20 cellular contexts compared by ENCODE assay signal in genomic region chr2:203858176-203858575, GRCh38. TPM values are rescaled to one million over a fixed set of nuclear protein-coding genes. Genes with fewer than 3 reads are reported as not detected.
A peak's percentile ranks its signal among the peaks of the same experiment; 100 is the strongest.
DNase-seq lines count a peak whose midpoint lies in the region; ATAC-seq, FAIRE-seq and TF ChIP-seq lines count a peak whose summit lies in the region.
"Had no signal": no experiment of that assay in that cellular context is flagged by ENCODE, and none has a peak within 500 bp of the region (broad histone marks: within the 10 kb centered on the region; RNA-seq: fewer than 3 reads in every experiment).

No MANE protein-coding gene starts in this region.

- no peak overlapping the region for H4K5ac ChIP-seq in H1 (ENCODE audit: insufficient read length, low read depth, low read length)

- H3K56ac ChIP-seq in H1 (replicated peaks; ENCODE audit: insufficient read length, low read depth, low read length), result no peak overlapping the region

- H3K23ac ChIP-seq in H1 (ENCODE audit: insufficient read length), result no peak overlapping the region

- H2AFZ ChIP-seq in HCT116 (ENCODE audit: low read depth, low read length, poor library complexity, severe bottlenecking), result peak overlapping the region; percentile 49
- no peak overlapping the region for H2AFZ ChIP-seq in H1 (ENCODE audit: low read length)

- no TSS peak for BruUV-seq in HCT116 (replicated peaks; lab: Mats Ljungman, UMichigan)

- H3K4ac ChIP-seq in H1 (replicated peaks; ENCODE audit: insufficient read length, low read depth, low read length), result no peak overlapping the region

- no peak overlapping the region for H3K18ac ChIP-seq in H1 (ENCODE audit: extremely low read depth, low read length)

- H3K27me3 ChIP-seq in HCT116 (ENCODE audit: insufficient read depth, low read length) (no peaks in the 10 kb centered on the region), H1 (replicated peaks in 1 of 4; ENCODE audit: control insufficient read depth in 3 of 4, extremely low read depth in 1 of 4, insufficient read depth in 3 of 4, low read length in 3 of 4) (no peaks in the 10 kb centered on the region), testis (no peaks in the 10 kb centered on the region)
- H3K27me3 ChIP-seq: left lung had no signal

- H2BK15ac ChIP-seq in H1 (ENCODE audit: low read length), result no peak overlapping the region

- H3K36me3 ChIP-seq in HCT116 (ENCODE audit: control insufficient read depth in 1 of 2, insufficient read depth in 2 of 2, low read length in 2 of 2), result no peaks in the 10 kb centered on the region
- no peaks in the 10 kb centered on the region for H3K36me3 ChIP-seq in H1 (ENCODE audit: control insufficient read depth in 2 of 4, insufficient read depth in 4 of 4, low read length in 3 of 4)
- no peaks in the 10 kb centered on the region for H3K36me3 ChIP-seq in testis (ENCODE audit: low read depth, missing control alignments)
- no peaks in the 10 kb centered on the region for H3K36me3 ChIP-seq in mucosa of descending colon (ENCODE audit: low read depth)
- H3K36me3 ChIP-seq: left lung had no signal

- H2BK5ac ChIP-seq in H1 (ENCODE audit: low read depth, low read length), result no peak overlapping the region

- no peaks in the 10 kb centered on the region for H3K23me2 ChIP-seq in H1 (ENCODE audit: low read depth, low read length)

- ATAC-seq in HCT116 (peak; percentile 81), mucosa of descending colon (no peak), GM19452 (IDR thresholded peaks at IDR 0.05; ENCODE audit: unreplicated experiment) (no peak)
- ATAC-seq: A549, left lung had no signal

- H2BK12ac ChIP-seq in H1 (ENCODE audit: low read depth, low read length), result no peak overlapping the region

- TF ChIP-seq POLR2A in HCT116 (IDR thresholded peaks at IDR 0.05; ENCODE audit: borderline replicate concordance, extremely low read depth, insufficient read depth, insufficient read length) (no peak), H1 (IDR thresholded peaks at IDR 0.05; ENCODE audit: control extremely low read depth in 1 of 2, low read depth in 2 of 2, low read length in 2 of 2) (no peak), testis (IDR thresholded peaks at IDR 0.05) (no peak)

- H4K8ac ChIP-seq in H1 (ENCODE audit: extremely low read depth, insufficient read depth, low read length), result no peak overlapping the region

- H3K4me1 ChIP-seq in HCT116 (ENCODE audit: control insufficient read depth in 1 of 2, insufficient read depth in 2 of 2, low read length in 2 of 2) (no peaks in the 10 kb centered on the region), H1 (replicated peaks in 1 of 4; ENCODE audit: control insufficient read depth in 3 of 4, insufficient read depth in 4 of 4, low read length in 3 of 4) (no peaks in the 10 kb centered on the region), testis (no peaks in the 10 kb centered on the region), mucosa of descending colon (ENCODE audit: low read depth) (no peaks in the 10 kb centered on the region)
- H3K4me1 ChIP-seq: A549, left lung had no signal

- H3K9ac ChIP-seq in HCT116 (ENCODE audit: low read length), result no peak overlapping the region
- no peak overlapping the region for H3K9ac ChIP-seq in H1 (replicated peaks in 1 of 4; ENCODE audit: extremely low read depth in 1 of 4, low read depth in 3 of 4, low read length in 3 of 4)

- H3K9me3 ChIP-seq in HCT116 (ENCODE audit: control insufficient read depth in 1 of 2, insufficient read depth in 1 of 2, low read depth in 1 of 2, low read length in 2 of 2), result no peaks in the 10 kb centered on the region
- no peaks in the 10 kb centered on the region for H3K9me3 ChIP-seq in H1 (ENCODE audit: insufficient read depth in 2 of 2, low read depth in 1 of 2, low read length in 1 of 2)
- no peaks in the 10 kb centered on the region for H3K9me3 ChIP-seq in testis
- H3K9me3 ChIP-seq in mucosa of descending colon, result no peaks in the 10 kb centered on the region
- H3K9me3 ChIP-seq: A549, left lung had no signal

- H3K79me1 ChIP-seq in H1 (ENCODE audit: low read depth, low read length), result no peaks in the 10 kb centered on the region

- no peaks in the 10 kb centered on the region for H3K27me3 Mint-ChIP-seq in activated CD4-positive, alpha-beta T cell treated with anti-CD3 and anti-CD28 coated beads, Interleukin-2, amount 10 ng/mL, durations not matched to agents 7 days and 5 days

- no peak for TF ChIP-seq EP300 in H1 (IDR thresholded peaks at IDR 0.05; ENCODE audit: borderline replicate concordance in 1 of 2, low read depth in 2 of 2, low read length in 2 of 2)

- FAIRE-seq in H1 (lab: Jason Lieb, UNC), result no peak
- FAIRE-seq: A549, bronchial epithelial cell, RCC 7860 had no signal

- peaks cover 59% of the 10 kb centered on the region for H3K4me1 Mint-ChIP-seq in activated CD4-positive, alpha-beta T cell treated with anti-CD3 and anti-CD28 coated beads, Interleukin-2, amount 10 ng/mL, durations not matched to agents 7 days and 5 days

- H3K9me3 Mint-ChIP-seq in activated CD4-positive, alpha-beta T cell treated with anti-CD3 and anti-CD28 coated beads, Interleukin-2, amount 10 ng/mL, durations not matched to agents 7 days and 5 days, result peaks cover 5% of the 10 kb centered on the region

- H4K20me1 ChIP-seq in HCT116 (ENCODE audit: insufficient read depth) (no peaks in the 10 kb centered on the region), H1 (replicated peaks in 1 of 2; ENCODE audit: control insufficient read depth in 1 of 2, insufficient read depth in 2 of 2, low read length in 2 of 2) (no peaks in the 10 kb centered on the region)

- POLR2A ChIA-PET in HCT116 (lab: Charles Lee) (no interaction called here), H1 (lab: Charles Lee; ENCODE audit: partially characterized antibody) (no interaction called here)
- POLR2A ChIA-PET in activated CD4-positive, alpha-beta T cell treated with anti-CD3 and anti-CD28 coated beads, Interleukin-2, amount 10 ng/mL, durations not matched to agents 7 days and 5 days (lab: Charles Lee), result no interaction called here

- RAD21 ChIA-PET in HCT116 (lab: Charles Lee; ENCODE audit: low non-redundant PET in 1 of 2, low total read pairs in 2 of 2, uncharacterized antibody in 2 of 2, unreplicated experiment in 2 of 2), result no interaction called here

- 90% methylated on average over 2 of the region's 2 CpGs; no CpG with 5 or more reads in 1 of the 2 experiments for WGBS in H1 (ENCODE audit: extremely low coverage in 1 of 2, insufficient coverage in 1 of 2, insufficient read length in 1 of 2, insufficient replicate concordance in 2 of 2, low coverage in 1 of 2, low lambda C conversion rate in 2 of 2, missing lambda C conversion rate in 1 of 2), 2 experiments
- WGBS in testis, 2 donors, result 91 to 100% methylated on average over 2 of the region's 2 CpGs

- no peak overlapping the region for H3K14ac ChIP-seq in H1 (ENCODE audit: insufficient read length)

- CTCF ChIA-PET in HCT116 (lab: Charles Lee), result interaction anchor here (1.0 to 1.5 kb wide), 2 partner anchors 8 to 10 kb away, joined by 3 to 4 read pairs; partner anchors contain the start of gene CTLA4
- CTCF ChIA-PET in activated CD4-positive, alpha-beta T cell treated with anti-CD3 and anti-CD28 coated beads, Interleukin-2, amount 10 ng/mL, durations not matched to agents 7 days and 5 days (lab: Charles Lee), result interaction anchor here (0.8 to 1.5 kb wide), 15 partner anchors 8 to 857 kb away, joined by 3 to 7 read pairs (median 4); partner anchors contain the start of gene CTLA4
- CTCF ChIA-PET in H1 (lab: Charles Lee; ENCODE audit: partially characterized antibody), result interaction anchor here (0.6 to 1.4 kb wide), 5 partner anchors 8 to 51 kb away, joined by 3 to 4 read pairs (median 4); partner anchors contain the start of gene CTLA4

- peak; percentile 19 for DNase-seq in activated CD8-positive, alpha-beta memory T cell treated with anti-CD3 and anti-CD28 coated beads, Interleukin-2, amount 50 U/mL, for 4 hours
- DNase-seq in activated CD8-positive, alpha-beta memory T cell treated with anti-CD3 and anti-CD28 coated beads, Interleukin-2, amount 50 U/mL, for 48 hours, result no peak
- DNase-seq in HCT116 (ENCODE audit: low read depth, low spot score), result peak; percentile 3
- DNase-seq in activated CD4-positive, alpha-beta T cell treated with anti-CD3 and anti-CD28 coated beads, Interleukin-2, amount 10 ng/mL, durations not matched to agents 7 days and 5 days, result peak; percentile 26
- DNase-seq in H1 (ENCODE audit: low read depth in 1 of 2, low spot score in 2 of 2), result no peak
- no peak for DNase-seq in testis
- DNase-seq in mucosa of descending colon, result no peak
- DNase-seq: activated CD4-positive, CD25-positive, alpha-beta regulatory T cell; activated gamma-delta T cell; foreskin fibroblast; GF-D8; KG1; left lung; NCI-H1694 treated with DMSO at 0.1 percent for 48 hours; NCI-H524 treated with DMSO at 0.1 percent for 48 hours had no signal

- H3K4me2 ChIP-seq in HCT116 (ENCODE audit: low read length) (no peak overlapping the region), H1 (ENCODE audit: insufficient read depth in 1 of 2, low read depth in 2 of 2, low read length in 2 of 2) (no peak overlapping the region)
- H3K4me2 ChIP-seq: A549 had no signal

- no peak overlapping the region for H2BK120ac ChIP-seq in H1 (replicated peaks; ENCODE audit: low read depth, low read length)

- peak overlapping the region; percentile 20 for H3K27ac Mint-ChIP-seq in activated CD4-positive, alpha-beta T cell treated with anti-CD3 and anti-CD28 coated beads, Interleukin-2, amount 10 ng/mL, durations not matched to agents 7 days and 5 days

- no peak overlapping the region for H4K91ac ChIP-seq in H1 (replicated peaks; ENCODE audit: insufficient read length, low read length)

- 0 out of 2 replicates have a peak, but pooled peaks have one; percentile 14 for TF ChIP-seq RAD21 in HCT116 (IDR thresholded peaks at IDR 0.05; ENCODE audit: low read depth)
- no peak; a peak in 1 of 4 replicates for TF ChIP-seq RAD21 in H1 (IDR thresholded peaks at IDR 0.05 in 1 of 2, conservative IDR thresholded peaks at IDR 0.05 in 1 of 2; ENCODE audit: low read depth in 2 of 2, low read length in 2 of 2)

- H3K4me3 ChIP-seq in HCT116 (replicated peaks in 1 of 2; ENCODE audit: low read depth in 1 of 2, low read length in 2 of 2), result no peak overlapping the region
- no peak overlapping the region for H3K4me3 ChIP-seq in H1 (ENCODE audit: extremely low read depth in 1 of 4, insufficient read depth in 2 of 4, low read depth in 3 of 4, low read length in 4 of 4)
- no peak overlapping the region for H3K4me3 ChIP-seq in testis
- H3K4me3 ChIP-seq in mucosa of descending colon, result no peak overlapping the region
- H3K4me3 ChIP-seq: A549, left lung had no signal

- H3K79me2 ChIP-seq in HCT116 (ENCODE audit: insufficient read depth, low read length), result no peaks in the 10 kb centered on the region
- no peaks in the 10 kb centered on the region for H3K79me2 ChIP-seq in H1 (ENCODE audit: control insufficient read depth in 1 of 2, insufficient read depth in 2 of 2, low read length in 2 of 2)

- no peak overlapping the region for H3K4me3 Mint-ChIP-seq in activated CD4-positive, alpha-beta T cell treated with anti-CD3 and anti-CD28 coated beads, Interleukin-2, amount 10 ng/mL, durations not matched to agents 7 days and 5 days

- H3K27ac ChIP-seq in HCT116 (ENCODE audit: low read depth, low read length) (no peak overlapping the region), H1 (ENCODE audit: low read depth, low read length) (no peak overlapping the region), testis (no peak overlapping the region)
- H3K27ac ChIP-seq: A549, left lung had no signal

- intact Hi-C loops in HCT116 (cut with micrococcal nuclease), result no loop called here
- intact Hi-C loops in testis (cut with DNase I; ENCODE audit: low total_unique reads), result no loop called here
- intact Hi-C loops in mucosa of descending colon (cut with DNase I, micrococcal nuclease), result no loop called here

- peak in 2 of 3 experiments; percentile 52 to 54; a peak in 4 of 6 replicates for TF ChIP-seq CTCF in HCT116 (IDR thresholded peaks at IDR 0.05 in 2 of 3, conservative IDR thresholded peaks at IDR 0.05 in 1 of 3; ENCODE audit: borderline replicate concordance in 1 of 3, insufficient read depth in 1 of 3, low read depth in 2 of 3, low read length in 2 of 3)
- peak in 2 of 3 experiments; percentile 5 to 14; a peak in 2 of 4 replicates for TF ChIP-seq CTCF in H1 (IDR thresholded peaks at IDR 0.05; ENCODE audit: control extremely low read depth in 1 of 3, insufficient read depth in 1 of 3, low read depth in 1 of 3, low read length in 3 of 3)
- TF ChIP-seq CTCF in testis (IDR thresholded peaks at IDR 0.05), result no peak
- TF ChIP-seq CTCF in mucosa of descending colon (IDR thresholded peaks at IDR 0.05), result no peak

- H3K36me3 Mint-ChIP-seq in activated CD4-positive, alpha-beta T cell treated with anti-CD3 and anti-CD28 coated beads, Interleukin-2, amount 10 ng/mL, durations not matched to agents 7 days and 5 days (ENCODE audit: low read depth), result peaks cover 5% of the 10 kb centered on the region

- H3K9me2 ChIP-seq in HCT116 (ENCODE audit: insufficient read depth), result no peaks in the 10 kb centered on the region

- no peak overlapping the region for H2BK20ac ChIP-seq in H1 (ENCODE audit: low read length)

- no peak overlapping the region for H2AK5ac ChIP-seq in H1 (ENCODE audit: low read depth, low read length)

RNA-seq across cellular contexts. Expression of gene CTLA4, which starts 9.4 kb away (rescaled TPM):
- total RNA-seq in HCT116 (2021; ENCODE audit: unreplicated experiment) (0.37 TPM), testis (1 to 10 TPM in 1 of 2 donors, under 1 TPM in 1; 0.87 to 2.7 TPM), mucosa of descending colon (under 1 TPM; 0.14 to 0.96 (median 0.51) TPM)
- not detected in 2 replicates for polyA plus RNA-seq in HCT116 (2012)
- total RNA-seq in activated CD4-positive, alpha-beta T cell treated with anti-CD3 and anti-CD28 coated beads, Interleukin-2, amount 10 ng/mL, durations not matched to agents 7 days and 5 days, result 10 to 100 TPM; 20.1 to 22.7 TPM
- total RNA-seq in H1 (2021; fragmentation: NEBNext Ultra II Directional; extraction: Animal tissue kit (Norgen Biotek cat#: 25700)), result not detected in 2 replicates
- polyA plus RNA-seq in H1 (2011; rRNA removed) (not detected in 2 replicates), testis (ENCODE audit: insufficient read depth, low read depth, low replicate concordance) (1.2 TPM)
- polyA plus RNA-seq in H1 (2011; cell fraction: cytosol; rRNA removed), result not detected
- polyA plus RNA-seq in H1 (2011; cell fraction: nucleus; rRNA removed), result not detected
- polyA plus RNA-seq in H1 (2012, experiment 1 of 2), result not detected in 4 replicates
- not detected for polyA plus RNA-seq in H1 (2012, experiment 2 of 2)
- not detected for polyA plus RNA-seq in H1 (2013, experiment 1 of 2)
- not detected for polyA plus RNA-seq in H1 (2013, experiment 2 of 2)
- polyA minus RNA-seq in H1 (2011; rRNA and poly(A)+ RNA removed), result not detected in 2 replicates
- polyA minus RNA-seq in H1 (2011; cell fraction: cytosol; rRNA and poly(A)+ RNA removed), result not detected
- not detected for polyA minus RNA-seq in H1 (2011; cell fraction: nucleus; rRNA and poly(A)+ RNA removed)
- total RNA-seq: bronchial epithelial cell, posterior vena cava had no signal
- polyA plus RNA-seq: A549 had no signal

Comparison
In these comparisons a context has a peak if more than half of its experiments do, and no peak if none do; other contexts are left out.
1. DNase-seq: peak in activated CD8-positive, alpha-beta memory T cell treated with anti-CD3 and anti-CD28 coated beads, Interleukin-2, amount 50 U/mL, for 4 hours (single experiment), HCT116 (single experiment) and activated CD4-positive, alpha-beta T cell treated with anti-CD3 and anti-CD28 coated beads, Interleukin-2, amount 10 ng/mL, durations not matched to agents 7 days and 5 days (single experiment); none in activated CD8-positive, alpha-beta memory T cell treated with anti-CD3 and anti-CD28 coated beads, Interleukin-2, amount 50 U/mL, for 48 hours (single experiment), H1 (0 of 2), testis (single experiment) and mucosa of descending colon (0 of 3).
2. CTCF ChIP-seq: peak in HCT116 (2 of 3) and H1 (2 of 3); none in testis (0 of 3) and mucosa of descending colon (single experiment).
3. RNA of gene CTLA4, which starts 9.4 kb away (total RNA-seq): 20.1 to 22.7 TPM in activated CD4-positive, alpha-beta T cell treated with anti-CD3 and anti-CD28 coated beads, Interleukin-2, amount 10 ng/mL, durations not matched to agents 7 days and 5 days; 0.87 to 2.7 TPM in testis, 0.14 to 0.96 TPM in mucosa of descending colon, 0.37 TPM in HCT116 (single experiment) and not detected in H1; every median in the first group is over 4 times any median in the second.